Comparison of ENCODE assay signal across 10 cellular contexts in genomic region chr7:14045651-14046050, GRCh38.
"Had no signal": no experiment of that assay in that cellular context is flagged by ENCODE, and none has a peak within 500 bp of the region (broad histone marks: within the 10 kb centered on the region; RNA-seq: fewer than 3 reads in every experiment).

No MANE protein-coding gene starts in this region.

- ATAC-seq: GM23338, K562 had no signal

- H3K4me3 ChIP-seq: GM23338, K562 had no signal

- DNase-seq: H9, HCEC 1CT, IMR-90, KG1 had no signal

- FAIRE-seq: H1, H54, HTR-8/SVneo, K562 had no signal

- H3K27ac ChIP-seq: HL-60 had no signal
